Comparison of ENCODE assay signal across 14 cellular contexts in genomic region chr6:10460096-10460495, GRCh38. TPM values are rescaled to one million over a fixed set of nuclear protein-coding genes. Genes with fewer than 3 reads are reported as not detected.
DNase-seq lines count a peak whose midpoint lies in the region; ATAC-seq and TF ChIP-seq lines count a peak whose summit lies in the region.
"Had no signal": no experiment of that assay in that cellular context is flagged by ENCODE, and none has a peak within 500 bp of the region (broad histone marks: within the 10 kb centered on the region; RNA-seq: fewer than 3 reads in every experiment).

No MANE protein-coding gene starts in this region.

- no peaks in the 10 kb centered on the region for H3F3A ChIP-seq in DOHH2 (ENCODE audit: control insufficient read depth, insufficient read depth)

- intact Hi-C loops in left lung (cut with DNase I): no loop called here

- H4K20me1 ChIP-seq in DOHH2 (ENCODE audit: control insufficient read depth, insufficient read depth, low read depth, low read length): no peaks in the 10 kb centered on the region

- peaks cover 23% of the 10 kb centered on the region for H3K4me1 ChIP-seq in DOHH2 (ENCODE audit: control insufficient read depth, low read length)
- H3K4me1 ChIP-seq in left lung: no peaks in the 10 kb centered on the region
- H3K4me1 ChIP-seq: stomach had no signal

- no peaks in the 10 kb centered on the region for H3K9me2 ChIP-seq in DOHH2 (replicated peaks; ENCODE audit: control insufficient read depth, low read length)

- H3K4me3 ChIP-seq in DOHH2 (ENCODE audit: low read length) (peak overlapping the region; percentile 39), left lung (no peak overlapping the region)
- H3K4me3 ChIP-seq: A549, stomach had no signal

- H3K36me3 ChIP-seq in DOHH2 (ENCODE audit: control insufficient read depth, low read length): no peaks in the 10 kb centered on the region
- no peaks in the 10 kb centered on the region for H3K36me3 ChIP-seq in left lung
- H3K36me3 ChIP-seq: stomach had no signal

- H3K9me3 ChIP-seq in DOHH2 (ENCODE audit: control insufficient read depth, insufficient read depth, low read length) (no peaks in the 10 kb centered on the region), left lung (no peaks in the 10 kb centered on the region)
- H3K9me3 ChIP-seq: A549, stomach had no signal

- H3K27ac ChIP-seq in DOHH2 (ENCODE audit: low read depth, low read length) (peak overlapping the region; percentile 31), left lung (no peak overlapping the region)
- H3K27ac ChIP-seq: stomach had no signal

- H3K4me2 ChIP-seq in DOHH2 (ENCODE audit: low read length): peak overlapping the region; percentile 61
- H3K4me2 ChIP-seq: A549 had no signal

- no peaks in the 10 kb centered on the region for H3K79me2 ChIP-seq in DOHH2 (ENCODE audit: control insufficient read depth, low read length)

- DNase-seq in GM19240 (ENCODE audit: insufficient read length, low spot score) (peak; percentile 58), SIG-M5 (lab: John Stamatoyannopoulos, UW) (no peak), SHP77 treated with DMSO at 0.1 percent for 48 hours (lab: John Stamatoyannopoulos, UW) (no peak), left lung (no peak), NCI-H2107 treated with DMSO at 0.1 percent for 48 hours (lab: John Stamatoyannopoulos, UW; ENCODE audit: unreplicated experiment) (no peak)
- DNase-seq: activated CD8-positive, alpha-beta memory T cell treated with anti-CD3 and anti-CD28 coated beads for 24 hours; amygdala; NCI-H187 treated with DMSO at 0.1 percent for 48 hours; stomach had no signal

- H3K27me3 ChIP-seq in DOHH2 (ENCODE audit: control insufficient read depth, low read length) (no peaks in the 10 kb centered on the region), left lung (peaks cover 0 to 14% of the 10 kb centered on the region in 2 donors)
- H3K27me3 ChIP-seq: stomach had no signal

- ATAC-seq in HG02678 (IDR thresholded peaks at IDR 0.05; ENCODE audit: unreplicated experiment): peak; percentile 98
- ATAC-seq in HG03457 (IDR thresholded peaks at IDR 0.05; ENCODE audit: unreplicated experiment): peak; percentile 96
- no peak for ATAC-seq in left lung
- ATAC-seq: A549; natural killer cell treated with Interleukin-12 subunit alpha and Interleukin-12 subunit beta and Interleukin-15 and Interleukin-18, amount 100 ng/mL, for 72 hours had no signal

- no peak for TF ChIP-seq CTCF in DOHH2 (IDR thresholded peaks at IDR 0.05; ENCODE audit: low read depth, low read length, poor library complexity, severe bottlenecking)
- TF ChIP-seq CTCF in left lung (IDR thresholded peaks at IDR 0.05): no peak

RNA-seq across cellular contexts. Expression of gene TFAP2A, which starts 45.2 kb away (rescaled TPM):
- under 1 TPM; 0.73 to 0.97 TPM for total RNA-seq in left lung
